8 cellular contexts compared by ENCODE assay signal in the genomic region with DNA sequence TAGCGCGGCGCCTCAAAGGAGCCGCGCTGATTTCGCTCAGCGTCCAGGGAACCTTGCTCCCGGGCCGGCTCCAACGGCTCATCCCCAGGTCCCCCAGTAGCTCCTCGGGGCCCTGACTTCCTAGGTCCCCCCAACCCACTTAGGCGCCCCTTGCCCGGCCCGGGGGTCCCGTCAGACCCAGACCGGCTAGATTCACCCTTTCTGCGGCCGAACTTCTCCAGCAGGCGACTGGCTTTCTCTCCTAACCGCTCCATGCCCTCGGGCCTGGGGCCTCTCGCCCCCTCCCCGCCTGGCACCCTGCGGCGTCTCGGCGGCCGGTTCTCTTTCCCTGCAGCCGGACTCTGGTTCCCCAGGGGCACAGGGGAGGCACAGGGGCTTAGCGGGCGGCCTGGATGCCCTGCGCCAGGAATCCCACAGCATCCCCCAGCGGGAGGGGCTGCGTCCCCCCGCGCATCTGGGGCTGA. TPM values are rescaled to one million over a fixed set of nuclear protein-coding genes. Genes with fewer than 3 reads are reported as not detected.
DNase-seq lines count a peak whose midpoint lies in the region; ATAC-seq and TF ChIP-seq lines count a peak whose summit lies in the region.

No MANE protein-coding gene starts in this region.

- H3K4me1 ChIP-seq in PC-3 (ENCODE audit: insufficient read depth, low read length), result peaks cover 32% of the 10 kb centered on the region

- H3K4me3 ChIP-seq in PC-3 (ENCODE audit: low read length), result peak overlapping the region; percentile 80
- peak overlapping the region; percentile 95 for H3K4me3 ChIP-seq in fibroblast of the aortic adventitia (ENCODE audit: low read depth, low read length)

- TF ChIP-seq CTCF in PC-3 (conservative IDR thresholded peaks at IDR 0.05; ENCODE audit: low read depth, low read length), result no peak
- TF ChIP-seq CTCF in fibroblast of the aortic adventitia (IDR thresholded peaks at IDR 0.05; ENCODE audit: insufficient read depth, low read length), result no peak

- peaks cover 5% of the 10 kb centered on the region for H3K4me1 Mint-ChIP-seq in stimulated activated effector memory CD8-positive, alpha-beta T cell treated with anti-CD3 and anti-CD28 coated beads, Interleukin-12 subunit alpha, Interleukin-12 subunit beta, amount 100 ng/mL, for 72 hours

- H3F3A ChIP-seq in PC-3 (ENCODE audit: low read length, unreplicated experiment), result peaks cover 4% of the 10 kb centered on the region

- H3K9me3 Mint-ChIP-seq in stimulated activated effector memory CD8-positive, alpha-beta T cell treated with anti-CD3 and anti-CD28 coated beads, Interleukin-12 subunit alpha, Interleukin-12 subunit beta, amount 100 ng/mL, for 72 hours, result no peaks in the 10 kb centered on the region

- H3K36me3 ChIP-seq in PC-3 (ENCODE audit: low read depth, low read length), result no peaks in the 10 kb centered on the region; the same call in 1 of the 2 replicates

- DNase-seq in ELF-1 (ENCODE audit: low read depth, low spot score) (peak; percentile 86), PC-3 (no peak), fibroblast of the aortic adventitia (ENCODE audit: low read depth) (no peak), posterior vena cava (ENCODE audit: low spot score) (peak; percentile 80), dedifferentiated amniotic fluid mesenchymal stem cell (ENCODE audit: extremely low spot score) (no peak), ureter (ENCODE audit: low spot score) (no peak), NCI-H2081 treated with DMSO at 0.1 percent for 48 hours (lab: John Stamatoyannopoulos, UW) (no peak)
- DNase-seq in stimulated activated effector memory CD8-positive, alpha-beta T cell treated with anti-CD3 and anti-CD28 coated beads, Interleukin-12 subunit alpha, Interleukin-12 subunit beta, amount 100 ng/mL, for 72 hours (ENCODE audit: low spot score in 2 of 2), result no peak

- no peak for ATAC-seq in PC-3
- ATAC-seq in stimulated activated effector memory CD8-positive, alpha-beta T cell treated with anti-CD3 and anti-CD28 coated beads, Interleukin-12 subunit alpha, Interleukin-12 subunit beta, amount 100 ng/mL, for 72 hours, result no peak

- no peaks in the 10 kb centered on the region for H3K27me3 ChIP-seq in PC-3 (ENCODE audit: low read length)

- peak overlapping the region; percentile 77 for H3K9ac ChIP-seq in PC-3 (ENCODE audit: low read length)

- H3K27ac Mint-ChIP-seq in stimulated activated effector memory CD8-positive, alpha-beta T cell treated with anti-CD3 and anti-CD28 coated beads, Interleukin-12 subunit alpha, Interleukin-12 subunit beta, amount 100 ng/mL, for 72 hours, result no peak overlapping the region

- H3K36me3 Mint-ChIP-seq in stimulated activated effector memory CD8-positive, alpha-beta T cell treated with anti-CD3 and anti-CD28 coated beads, Interleukin-12 subunit alpha, Interleukin-12 subunit beta, amount 100 ng/mL, for 72 hours, result no peaks in the 10 kb centered on the region

- no peaks in the 10 kb centered on the region for H3K9me2 ChIP-seq in PC-3 (replicated peaks; ENCODE audit: low read length)

- intact Hi-C loops in PC-3 (cut with micrococcal nuclease), result loop anchor here (10.0 kb wide), 1 partner anchor 203 kb away; the partner anchor contains the start of gene SLC7A8
- intact Hi-C loops in posterior vena cava (cut with DNase I), result no loop called here

- H3K79me2 ChIP-seq in PC-3 (ENCODE audit: low read length), result peaks cover 64% of the 10 kb centered on the region

- BruUV-seq in PC-3 (replicated peaks; lab: Mats Ljungman, UMichigan), result no TSS peak

- POLR2A ChIA-PET in PC-3 (lab: Charles Lee; ENCODE audit: unreplicated experiment), result interaction anchor here (0.6 to 1.6 kb wide), 4 partner anchors 17 to 113 kb away, joined by 3 to 8 read pairs (median 6); partner anchors contain the start of genes ACIN1 and PSMB5

- no peak overlapping the region for H3K4me3 Mint-ChIP-seq in stimulated activated effector memory CD8-positive, alpha-beta T cell treated with anti-CD3 and anti-CD28 coated beads, Interleukin-12 subunit alpha, Interleukin-12 subunit beta, amount 100 ng/mL, for 72 hours

- H2AFZ ChIP-seq in PC-3 (ENCODE audit: low read length), result peak overlapping the region; percentile 89

- H4K20me1 ChIP-seq in PC-3 (ENCODE audit: low read length), result no peaks in the 10 kb centered on the region

- H3K27ac ChIP-seq in PC-3 (ENCODE audit: low read length), result no peak overlapping the region

- CTCF ChIA-PET in PC-3 (lab: Charles Lee), result interaction anchor here (0.6 to 2.4 kb wide), 3 partner anchors 8 to 78 kb away, joined by 3 to 17 read pairs (median 17); partner anchors contain the start of gene PRMT5

- peak overlapping the region; percentile 87 for H3K4me2 ChIP-seq in PC-3 (ENCODE audit: low read length)

- no peaks in the 10 kb centered on the region for H3K9me3 ChIP-seq in PC-3 (ENCODE audit: low read length)

RNA-seq across cellular contexts. Expression of gene AJUBA, which starts 0.3 kb away (rescaled TPM):
- 81.1 and 116 TPM in 2 replicates for total RNA-seq in PC-3 (2014; rRNA removed)
- total RNA-seq in fibroblast of the aortic adventitia (ENCODE audit: low replicate concordance), result 14.6 and 47.6 TPM in 2 replicates
- 1 to 10 TPM; 5.1 to 6.4 TPM for total RNA-seq in posterior vena cava
- total RNA-seq in ureter, result 39.9 TPM

RNA-seq across cellular contexts. Expression of gene HAUS4, which starts 25.2 kb away (rescaled TPM):
- 54.5 and 56.2 TPM in 2 replicates for total RNA-seq in PC-3 (2014; rRNA removed)
- 29.3 and 31.2 TPM in 2 replicates for total RNA-seq in fibroblast of the aortic adventitia (ENCODE audit: low replicate concordance)
- 10 to 100 TPM; 18.0 to 29.2 TPM for total RNA-seq in posterior vena cava
- total RNA-seq in ureter, result 29.2 TPM

RNA-seq across cellular contexts. Expression of gene C14orf93, which starts 27.9 kb away (rescaled TPM):
- total RNA-seq in PC-3 (2014; rRNA removed), result 5.8 and 6.2 TPM in 2 replicates
- 7.0 and 8.1 TPM in 2 replicates for total RNA-seq in fibroblast of the aortic adventitia (ENCODE audit: low replicate concordance)
- total RNA-seq in posterior vena cava, result 1 to 10 TPM; 3.8 to 5.7 TPM
- 10.8 TPM for total RNA-seq in ureter

RNA-seq across cellular contexts. Expression of gene PSMB5, which starts 52.7 kb away (rescaled TPM):
- total RNA-seq in PC-3 (2014; rRNA removed), result 368 and 424 TPM in 2 replicates
- total RNA-seq in fibroblast of the aortic adventitia (ENCODE audit: low replicate concordance), result 164 and 176 TPM in 2 replicates
- total RNA-seq in posterior vena cava, result 10 to 100 TPM; 71.5 to 78.8 TPM
- total RNA-seq in ureter, result 67.6 TPM

RNA-seq across cellular contexts. Expression of gene PRMT5, which starts 52.9 kb away (rescaled TPM):
- 101 and 113 TPM in 2 replicates for total RNA-seq in PC-3 (2014; rRNA removed)
- 23.0 and 53.5 TPM in 2 replicates for total RNA-seq in fibroblast of the aortic adventitia (ENCODE audit: low replicate concordance)
- total RNA-seq in posterior vena cava, result 10 to 100 TPM; 44.9 to 45.9 TPM
- total RNA-seq in ureter, result 80.9 TPM

Comparison
In these comparisons a context has a peak if more than half of its experiments do, and no peak if none do; other contexts are left out.
1. DNase-seq: peak in ELF-1 (single experiment) and posterior vena cava (single experiment); none in PC-3 (single experiment), fibroblast of the aortic adventitia (single experiment), stimulated activated effector memory CD8-positive, alpha-beta T cell treated with anti-CD3 and anti-CD28 coated beads, Interleukin-12 subunit alpha, Interleukin-12 subunit beta, amount 100 ng/mL, for 72 hours (0 of 2), dedifferentiated amniotic fluid mesenchymal stem cell (single experiment), ureter (single experiment) and NCI-H2081 treated with DMSO at 0.1 percent for 48 hours (single experiment).